14 cellular contexts compared by ENCODE assay signal in genomic region chr5:53073349-53073748, GRCh38.
"Had no signal": no experiment of that assay in that cellular context is flagged by ENCODE, and none has a peak within 500 bp of the region (broad histone marks: within the 10 kb centered on the region; RNA-seq: fewer than 3 reads in every experiment).

No MANE protein-coding gene starts in this region.

- H3K4me3 Mint-ChIP-seq: activated CD4-positive, alpha-beta T cell treated with anti-CD3 and anti-CD28 coated beads for 36 hours; activated T-helper 1 cell treated with anti-CD3 and anti-CD28 coated beads, Interleukin-12 subunit alpha, Interleukin-12 subunit beta, Interleukin-2, Interleukin-4 antibody, amounts not matched to agents 30 ng/mL and 10 ng/mL and 1 ng/mL, durations not matched to agents 14 hours and 24 hours and 36 hours; natural killer cell treated with Interleukin-12 subunit alpha and Interleukin-12 subunit beta and Interleukin-15 and Interleukin-18, amount 100 ng/mL, for 72 hours had no signal

- H3K4me3 ChIP-seq: cardiac muscle cell, colonic mucosa, esophagus squamous epithelium, hepatocyte, suprapubic skin, upper lobe of right lung had no signal

- H3K27me3 ChIP-seq: cardiac muscle cell, colonic mucosa, esophagus squamous epithelium, hepatocyte, suprapubic skin, upper lobe of right lung had no signal

- DNase-seq: activated CD4-positive, alpha-beta T cell treated with anti-CD3 and anti-CD28 coated beads for 36 hours; activated naive CD4-positive, alpha-beta T cell; colonic mucosa; esophagus squamous epithelium; mammary epithelial cell; stimulated activated CD4-positive, alpha-beta T cell treated with anti-CD3 and anti-CD28 coated beads, Interleukin-2, amount 100 ng/mL, for 48 hours; stimulated activated naive CD4-positive, alpha-beta T cell treated with Interleukin-2 at 50 U/mL for 16 hours; T-helper 9 cell; upper lobe of right lung had no signal

- H3K9me3 ChIP-seq: colonic mucosa, esophagus squamous epithelium, suprapubic skin, upper lobe of right lung had no signal

- H3K36me3 Mint-ChIP-seq: natural killer cell treated with Interleukin-12 subunit alpha and Interleukin-12 subunit beta and Interleukin-15 and Interleukin-18, amount 100 ng/mL, for 72 hours had no signal

- H3K27ac ChIP-seq: cardiac muscle cell, colonic mucosa, esophagus squamous epithelium, hepatocyte, suprapubic skin, upper lobe of right lung had no signal

- ATAC-seq: activated CD4-positive, alpha-beta T cell treated with anti-CD3 and anti-CD28 coated beads for 36 hours; natural killer cell treated with Interleukin-12 subunit alpha and Interleukin-12 subunit beta and Interleukin-15 and Interleukin-18, amount 100 ng/mL, for 72 hours; upper lobe of right lung had no signal

- H3K4me1 ChIP-seq: colonic mucosa, esophagus squamous epithelium, suprapubic skin, upper lobe of right lung had no signal

- H3K27ac Mint-ChIP-seq: activated CD4-positive, alpha-beta T cell treated with anti-CD3 and anti-CD28 coated beads for 36 hours; activated T-helper 1 cell treated with anti-CD3 and anti-CD28 coated beads, Interleukin-12 subunit alpha, Interleukin-12 subunit beta, Interleukin-2, Interleukin-4 antibody, amounts not matched to agents 30 ng/mL and 10 ng/mL and 1 ng/mL, durations not matched to agents 14 hours and 24 hours and 36 hours; natural killer cell treated with Interleukin-12 subunit alpha and Interleukin-12 subunit beta and Interleukin-15 and Interleukin-18, amount 100 ng/mL, for 72 hours had no signal

- H3K36me3 ChIP-seq: cardiac muscle cell, colonic mucosa had no signal

- H3K9me3 Mint-ChIP-seq: activated T-helper 1 cell treated with anti-CD3 and anti-CD28 coated beads, Interleukin-12 subunit alpha, Interleukin-12 subunit beta, Interleukin-2, Interleukin-4 antibody, amounts not matched to agents 30 ng/mL and 10 ng/mL and 1 ng/mL, durations not matched to agents 14 hours and 24 hours and 36 hours; natural killer cell treated with Interleukin-12 subunit alpha and Interleukin-12 subunit beta and Interleukin-15 and Interleukin-18, amount 100 ng/mL, for 72 hours had no signal
